ENCODE assay signal across 11 cellular contexts in the genomic region with DNA sequence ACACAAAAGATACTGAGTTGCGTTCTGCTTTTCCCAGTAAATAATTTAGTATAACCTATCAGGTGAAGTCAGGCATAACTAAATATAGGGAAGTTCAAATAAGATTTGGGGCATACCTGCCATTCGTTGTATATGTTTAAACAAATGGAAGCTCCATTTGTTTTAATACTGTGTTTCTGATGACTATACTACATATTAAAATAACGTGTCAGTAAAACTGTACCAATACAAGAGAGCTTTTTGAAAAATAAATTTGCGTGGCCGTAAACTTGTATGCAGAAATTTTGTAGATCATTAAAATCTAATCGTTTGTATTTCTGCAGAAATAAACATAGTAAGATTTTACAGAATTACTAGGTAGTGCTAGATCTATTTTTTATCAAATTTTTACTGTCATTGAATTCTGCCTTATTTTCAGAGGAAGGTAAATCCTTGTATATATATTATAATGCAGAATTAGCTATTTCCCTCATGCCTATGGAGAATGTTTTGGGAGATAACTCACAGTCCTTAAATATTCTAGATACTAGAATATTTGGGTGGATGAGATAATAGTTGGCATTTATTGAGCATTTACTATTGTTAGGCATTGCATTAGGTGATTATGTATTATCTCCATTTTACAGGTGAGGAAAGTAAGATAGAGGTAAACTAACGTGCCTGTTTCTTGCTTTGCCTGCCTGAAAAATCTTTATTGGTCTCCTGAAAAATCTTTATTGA. TPM values are rescaled to one million over a fixed set of nuclear protein-coding genes. Genes with fewer than 3 reads are reported as not detected.
DNase-seq lines count a peak whose midpoint lies in the region; FAIRE-seq and TF ChIP-seq lines count a peak whose summit lies in the region.
"Had no signal": no experiment of that assay in that cellular context is flagged by ENCODE, and none has a peak within 500 bp of the region (broad histone marks: within the 10 kb centered on the region; RNA-seq: fewer than 3 reads in every experiment).

No MANE protein-coding gene starts in this region.

- H3K56ac ChIP-seq in H1 (replicated peaks; ENCODE audit: insufficient read length, low read depth, low read length), result no peak overlapping the region

- peaks cover 9% of the 10 kb centered on the region; the same call in 1 of the 2 replicates for H3F3A ChIP-seq in OCI-LY1 (ENCODE audit: insufficient read depth, low read length)

- no peak overlapping the region for H3K23ac ChIP-seq in H1 (ENCODE audit: insufficient read length)

- H3K4me2 ChIP-seq in OCI-LY1 (ENCODE audit: low read length) (peak overlapping the region; percentile 83), H1 (ENCODE audit: insufficient read depth in 1 of 2, low read depth in 2 of 2, low read length in 2 of 2) (peak overlapping the region; percentile 86 to 94)

- H2BK5ac ChIP-seq in H1 (ENCODE audit: low read depth, low read length), result no peak overlapping the region

- no peak overlapping the region for H4K8ac ChIP-seq in H1 (ENCODE audit: extremely low read depth, insufficient read depth, low read length)

- no peaks in the 10 kb centered on the region for H3K27me3 ChIP-seq in CD8-positive, alpha-beta memory T cell (ENCODE audit: insufficient read depth, low read length, poor library complexity, severe bottlenecking)
- H3K27me3 ChIP-seq in OCI-LY1 (ENCODE audit: insufficient read depth, low read length) (no peaks in the 10 kb centered on the region), H1 (replicated peaks in 1 of 4; ENCODE audit: control insufficient read depth in 3 of 4, extremely low read depth in 1 of 4, insufficient read depth in 3 of 4, low read length in 3 of 4) (no peaks in the 10 kb centered on the region), neuron (ENCODE audit: insufficient read depth, low read length) (no peaks in the 10 kb centered on the region)

- TF ChIP-seq RAD21 in H1 (IDR thresholded peaks at IDR 0.05 in 1 of 2, conservative IDR thresholded peaks at IDR 0.05 in 1 of 2; ENCODE audit: low read depth in 2 of 2, low read length in 2 of 2), result no peak

- no peak overlapping the region for H2AK5ac ChIP-seq in H1 (ENCODE audit: low read depth, low read length)

- H3K9me3 ChIP-seq in CD8-positive, alpha-beta memory T cell (ENCODE audit: low read length), result no peaks in the 10 kb centered on the region
- H3K9me3 ChIP-seq in OCI-LY1 (ENCODE audit: low read length), result no peaks in the 10 kb centered on the region
- H3K9me3 ChIP-seq in H1 (ENCODE audit: insufficient read depth in 2 of 2, low read depth in 1 of 2, low read length in 1 of 2), result no peaks in the 10 kb centered on the region
- H3K9me3 ChIP-seq in neuron (ENCODE audit: low read length), result peaks cover 4% of the 10 kb centered on the region

- H3K36me3 Mint-ChIP-seq in CD8-positive, alpha-beta memory T cell, result peaks cover 0 to 31% (median 0%) of the 10 kb centered on the region in 3 donors

- H3K36me3 ChIP-seq in CD8-positive, alpha-beta memory T cell (ENCODE audit: insufficient read depth, low read length), result peaks cover 5% of the 10 kb centered on the region
- H3K36me3 ChIP-seq in OCI-LY1 (ENCODE audit: insufficient read depth, low read length), result peaks cover 15% of the 10 kb centered on the region; the same call in 1 of the 2 replicates
- peaks cover 0 to 2% (median 0%) of the 10 kb centered on the region in 4 experiments; a peak in 1 of 8 replicates for H3K36me3 ChIP-seq in H1 (ENCODE audit: control insufficient read depth in 2 of 4, insufficient read depth in 4 of 4, low read length in 3 of 4)
- peaks cover 2% of the 10 kb centered on the region for H3K36me3 ChIP-seq in neuron (ENCODE audit: insufficient read depth, low read length)

- H3K4me3 ChIP-seq in CD8-positive, alpha-beta memory T cell (ENCODE audit: low read length), result peak overlapping the region; percentile 95
- H3K4me3 ChIP-seq in OCI-LY1 (ENCODE audit: low read depth, low read length, poor library complexity, severe bottlenecking) (peak overlapping the region; percentile 76), H1 (ENCODE audit: extremely low read depth in 1 of 4, insufficient read depth in 2 of 4, low read depth in 3 of 4, low read length in 4 of 4) (peak overlapping the region in 3 of 4 experiments; percentile 68 to 96 (median 93); a peak in 4 of 8 replicates), neuron (ENCODE audit: low read length) (peak overlapping the region; percentile 72)

- no peak overlapping the region for H3K4ac ChIP-seq in H1 (replicated peaks; ENCODE audit: insufficient read length, low read depth, low read length)

- no peaks in the 10 kb centered on the region for H3K9me2 ChIP-seq in OCI-LY1 (ENCODE audit: low read depth, low read length)

- peaks cover 8% of the 10 kb centered on the region; the same call in 1 of the 2 replicates for H3K23me2 ChIP-seq in H1 (ENCODE audit: low read depth, low read length)

- no peak overlapping the region for H3K18ac ChIP-seq in H1 (ENCODE audit: extremely low read depth, low read length)

- peak overlapping the region in 4 of 8 donors; percentile 58 to 87 (median 76) for H3K27ac Mint-ChIP-seq in CD8-positive, alpha-beta memory T cell

- WGBS in H1 (ENCODE audit: extremely low coverage in 1 of 2, insufficient coverage in 1 of 2, insufficient read length in 1 of 2, insufficient replicate concordance in 2 of 2, low coverage in 1 of 2, low lambda C conversion rate in 2 of 2, missing lambda C conversion rate in 1 of 2), 2 experiments, result 88% methylated on average over 7 of the region's 7 CpGs; no CpG with 5 or more reads in 1 of the 2 experiments

- CTCF ChIA-PET in CD8-positive, alpha-beta memory T cell (lab: Charles Lee), result no interaction called here
- CTCF ChIA-PET in H1 (lab: Charles Lee; ENCODE audit: partially characterized antibody), result interaction anchor here (0.6 to 1.9 kb wide), 3 partner anchors 32 to 249 kb away, joined by 3 to 4 read pairs (median 3); no protein-coding TSS in a partner anchor

- H4K20me1 ChIP-seq in OCI-LY1 (ENCODE audit: insufficient read depth, low read length) (no peaks in the 10 kb centered on the region), H1 (replicated peaks in 1 of 2; ENCODE audit: control insufficient read depth in 1 of 2, insufficient read depth in 2 of 2, low read length in 2 of 2) (peaks cover 5 to 6% of the 10 kb centered on the region in 2 experiments)

- H2BK15ac ChIP-seq in H1 (ENCODE audit: low read length), result no peak overlapping the region

- H3K27ac ChIP-seq in CD8-positive, alpha-beta memory T cell (ENCODE audit: low read depth, low read length), result no peak overlapping the region
- H3K27ac ChIP-seq in OCI-LY1 (ENCODE audit: low read depth, low read length, poor library complexity, severe bottlenecking), result no peak overlapping the region
- H3K27ac ChIP-seq in H1 (ENCODE audit: low read depth, low read length), result no peak overlapping the region

- H3K9ac ChIP-seq in OCI-LY1 (ENCODE audit: low read length), result peak overlapping the region; percentile 85
- no peak overlapping the region for H3K9ac ChIP-seq in H1 (replicated peaks in 1 of 4; ENCODE audit: extremely low read depth in 1 of 4, low read depth in 3 of 4, low read length in 3 of 4)

- no peak for DNase-seq in CD8-positive, alpha-beta memory T cell
- DNase-seq in H1 (ENCODE audit: low read depth in 1 of 2, low spot score in 2 of 2) (no peak), HPDE6-E6E7 (ENCODE audit: extremely low spot score) (no peak), mucosa of gallbladder (ENCODE audit: low spot score) (no peak), NCI-H1092 (lab: John Stamatoyannopoulos, UW) (no peak), LoVo (ENCODE audit: low spot score) (no peak)
- DNase-seq: cerebellar nuclear complex, retina had no signal

- peaks cover 48 to 72% (median 66%) of the 10 kb centered on the region in 3 donors for H3K4me1 Mint-ChIP-seq in CD8-positive, alpha-beta memory T cell

- H3K4me3 Mint-ChIP-seq in CD8-positive, alpha-beta memory T cell, result peak overlapping the region; percentile 43 to 98 (median 95)

- H3K14ac ChIP-seq in H1 (ENCODE audit: insufficient read length), result no peak overlapping the region

- no peaks in the 10 kb centered on the region for H3K9me3 Mint-ChIP-seq in CD8-positive, alpha-beta memory T cell

- POLR2A ChIA-PET in CD8-positive, alpha-beta memory T cell (lab: Charles Lee), result interaction anchor here (2.0 kb wide), 1 partner anchor 65 kb away, joined by 5 read pairs; the partner anchor contains the start of gene G2E3
- POLR2A ChIA-PET in H1 (lab: Charles Lee; ENCODE audit: partially characterized antibody), result interaction anchor here (0.6 to 2.0 kb wide), 4 partner anchors 23 to 1322 kb away, joined by 3 to 9 read pairs (median 4); partner anchors contain the start of gene G2E3

- FAIRE-seq in H1 (lab: Jason Lieb, UNC), result no peak
- FAIRE-seq: GM12891 had no signal

- peaks cover 33% of the 10 kb centered on the region for H3K4me1 ChIP-seq in CD8-positive, alpha-beta memory T cell (ENCODE audit: insufficient read depth, low read length)
- H3K4me1 ChIP-seq in OCI-LY1 (ENCODE audit: insufficient read depth, low read length, severe bottlenecking) (peaks cover 40% of the 10 kb centered on the region), H1 (replicated peaks in 1 of 4; ENCODE audit: control insufficient read depth in 3 of 4, insufficient read depth in 4 of 4, low read length in 3 of 4) (peaks cover 0 to 5% (median 0%) of the 10 kb centered on the region in 4 experiments; a peak in 1 of 7 replicates), neuron (ENCODE audit: insufficient read depth, low read length) (peaks cover 10% of the 10 kb centered on the region)

- H3K79me2 ChIP-seq in OCI-LY1 (ENCODE audit: insufficient read depth, low read length) (peaks cover 59% of the 10 kb centered on the region), H1 (ENCODE audit: control insufficient read depth in 1 of 2, insufficient read depth in 2 of 2, low read length in 2 of 2) (peaks cover 9 to 59% of the 10 kb centered on the region in 2 experiments)

- no peak overlapping the region for H2BK12ac ChIP-seq in H1 (ENCODE audit: low read depth, low read length)

- no peak for TF ChIP-seq EP300 in H1 (IDR thresholded peaks at IDR 0.05; ENCODE audit: borderline replicate concordance in 1 of 2, low read depth in 2 of 2, low read length in 2 of 2)

- no peak overlapping the region for H4K5ac ChIP-seq in H1 (ENCODE audit: insufficient read length, low read depth, low read length)

- no peak overlapping the region for H4K91ac ChIP-seq in H1 (replicated peaks; ENCODE audit: insufficient read length, low read length)

- no peaks in the 10 kb centered on the region for H3K27me3 Mint-ChIP-seq in CD8-positive, alpha-beta memory T cell

- TF ChIP-seq CTCF in OCI-LY1 (IDR thresholded peaks at IDR 0.05; ENCODE audit: low read length), result no peak
- no peak for TF ChIP-seq CTCF in H1 (IDR thresholded peaks at IDR 0.05; ENCODE audit: control extremely low read depth in 1 of 3, insufficient read depth in 1 of 3, low read depth in 1 of 3, low read length in 3 of 3)

- no peak for TF ChIP-seq POLR2A in H1 (IDR thresholded peaks at IDR 0.05; ENCODE audit: control extremely low read depth in 1 of 2, low read depth in 2 of 2, low read length in 2 of 2)

- H2BK120ac ChIP-seq in H1 (replicated peaks; ENCODE audit: low read depth, low read length), result no peak overlapping the region

- H2AFZ ChIP-seq in OCI-LY1 (ENCODE audit: low read length) (no peak overlapping the region), H1 (ENCODE audit: low read length) (no peak overlapping the region), neuron (ENCODE audit: low read depth, low read length) (no peak overlapping the region)

- H3K79me1 ChIP-seq in H1 (ENCODE audit: low read depth, low read length), result peaks cover 3% of the 10 kb centered on the region; the same call in 1 of the 2 replicates

- no peak overlapping the region for H2BK20ac ChIP-seq in H1 (ENCODE audit: low read length)

RNA-seq across cellular contexts. Expression of gene SCFD1, which starts 1.5 kb away (rescaled TPM):
- total RNA-seq in CD8-positive, alpha-beta memory T cell, result 10 to 100 TPM; 62.7 to 66.9 TPM
- 63.8 TPM for polyA plus RNA-seq in CD8-positive, alpha-beta memory T cell
- 64.5 and 65.6 TPM in 2 replicates for total RNA-seq in H1 (2021; fragmentation: NEBNext Ultra II Directional; extraction: Animal tissue kit (Norgen Biotek cat#: 25700))
- 19.6 and 32.8 TPM in 2 replicates for polyA plus RNA-seq in H1 (2011; rRNA removed)
- 40.3 TPM for polyA plus RNA-seq in H1 (2011; cell fraction: cytosol; rRNA removed)
- polyA plus RNA-seq in H1 (2011; cell fraction: nucleus; rRNA removed), result 12.4 TPM
- 34.9 to 59.7 TPM (median 37.5 TPM) in 4 replicates for polyA plus RNA-seq in H1 (2012, experiment 1 of 2)
- 4.6 TPM for polyA plus RNA-seq in H1 (2012, experiment 2 of 2)
- 88.6 TPM for polyA plus RNA-seq in H1 (2013, experiment 1 of 2)
- 94.3 TPM for polyA plus RNA-seq in H1 (2013, experiment 2 of 2)
- polyA minus RNA-seq in H1 (2011; rRNA and poly(A)+ RNA removed), result 56.7 and 74.6 TPM in 2 replicates
- 41.0 TPM for polyA minus RNA-seq in H1 (2011; cell fraction: cytosol; rRNA and poly(A)+ RNA removed)
- 152 TPM for polyA minus RNA-seq in H1 (2011; cell fraction: nucleus; rRNA and poly(A)+ RNA removed)
- 60.7 TPM for total RNA-seq in mucosa of gallbladder
